In genomic region chr22:46073683-46074504, GRCh38 we compare ENCODE assay signal across 8 cellular contexts.
A peak's percentile ranks its signal among the peaks of the same experiment; 100 is the strongest.
DNase-seq lines count a peak whose midpoint lies in the region; ATAC-seq and TF ChIP-seq lines count a peak whose summit lies in the region.

No MANE protein-coding gene starts in this region.

- no peaks in the 10 kb centered on the region for H3K9me3 Mint-ChIP-seq in activated naive CD8-positive, alpha-beta T cell (ENCODE audit: low read depth)
- H3K9me3 Mint-ChIP-seq in activated naive CD8-positive, alpha-beta T cell treated with anti-CD3 and anti-CD28 coated beads for 36 hours, result no peaks in the 10 kb centered on the region

- no peak overlapping the region for H3K27ac Mint-ChIP-seq in activated naive CD8-positive, alpha-beta T cell
- H3K27ac Mint-ChIP-seq in activated naive CD8-positive, alpha-beta T cell treated with anti-CD3 and anti-CD28 coated beads for 36 hours, result no peak overlapping the region

- WGBS in lower leg skin, 2 donors, result 9 to 10% methylated on average over 27 of the region's 28 CpGs
- 3 to 5% methylated on average over 28 of the region's 28 CpGs for WGBS in aorta, 2 donors

- no peak for DNase-seq in activated naive CD8-positive, alpha-beta T cell treated with anti-CD3 and anti-CD28 coated beads for 36 hours
- DNase-seq in brain microvascular endothelial cell (no peak), lower leg skin (ENCODE audit: low spot score in 2 of 2) (peak in 1 of 2 donors; percentile 90), aorta (peak; percentile 62 to 77), NOMO-1 treated with DMSO at 0.1 percent for 48 hours (lab: John Stamatoyannopoulos, UW; ENCODE audit: unreplicated experiment) (no peak)

- no peak for ATAC-seq in aorta (ENCODE audit: low FRiP score)
- ATAC-seq in HG02642 (IDR thresholded peaks at IDR 0.05; ENCODE audit: poor library complexity, unreplicated experiment), result no peak
- ATAC-seq in GM18517 (IDR thresholded peaks at IDR 0.05; ENCODE audit: unreplicated experiment), result no peak

- TF ChIP-seq CTCF in brain microvascular endothelial cell (IDR thresholded peaks at IDR 0.05; ENCODE audit: low read depth, low read length, missing control alignments) (no peak), lower leg skin (IDR thresholded peaks at IDR 0.05) (no peak)

- no peaks in the 10 kb centered on the region for H3K9me3 ChIP-seq in aorta (ENCODE audit: control insufficient read depth, low read length)

- H3K4me1 Mint-ChIP-seq in activated naive CD8-positive, alpha-beta T cell (ENCODE audit: low read depth), result peaks cover 38% of the 10 kb centered on the region
- peaks cover 29% of the 10 kb centered on the region for H3K4me1 Mint-ChIP-seq in activated naive CD8-positive, alpha-beta T cell treated with anti-CD3 and anti-CD28 coated beads for 36 hours

- intact Hi-C loops in lower leg skin (cut with DNase I; ENCODE audit: low total_unique reads) (no loop called here), aorta (cut with DNase I) (loop anchor here (2.0 to 5.0 kb wide), 4 partner anchors 17 to 67 kb away; no protein-coding TSS in a partner anchor)

- no peaks in the 10 kb centered on the region for H3K27me3 ChIP-seq in brain microvascular endothelial cell (replicated peaks)
- H3K27me3 ChIP-seq in aorta (ENCODE audit: control insufficient read depth in 1 of 2, insufficient read depth in 2 of 2, low read length in 1 of 2), result no peaks in the 10 kb centered on the region

- H3K36me3 Mint-ChIP-seq in activated naive CD8-positive, alpha-beta T cell, result no peaks in the 10 kb centered on the region
- H3K36me3 Mint-ChIP-seq in activated naive CD8-positive, alpha-beta T cell treated with anti-CD3 and anti-CD28 coated beads for 36 hours, result peaks cover 2% of the 10 kb centered on the region

- no peaks in the 10 kb centered on the region for H3K27me3 Mint-ChIP-seq in activated naive CD8-positive, alpha-beta T cell
- no peaks in the 10 kb centered on the region for H3K27me3 Mint-ChIP-seq in activated naive CD8-positive, alpha-beta T cell treated with anti-CD3 and anti-CD28 coated beads for 36 hours

- H3K27ac ChIP-seq in brain microvascular endothelial cell (peak overlapping the region; percentile 5), aorta (ENCODE audit: low read depth in 1 of 2, low read length in 2 of 2) (peak overlapping the region; percentile 40 to 78)

- H3K4me3 ChIP-seq in brain microvascular endothelial cell (ENCODE audit: low read depth, low read length), result peak overlapping the region; percentile 89
- peak overlapping the region; percentile 83 for H3K4me3 ChIP-seq in lower leg skin (ENCODE audit: low read depth, poor library complexity, severe bottlenecking)
- peak overlapping the region; percentile 63 to 95 for H3K4me3 ChIP-seq in aorta (ENCODE audit: low read length in 2 of 2)

- no peak for TF ChIP-seq POLR2A in lower leg skin (IDR thresholded peaks at IDR 0.05)

- in situ Hi-C loops in brain microvascular endothelial cell (cut with HindIII; ENCODE audit: low pct_ligation_motif_present, low sequenced_read_pairs), result no loop called here

- peak overlapping the region; percentile 13 for H3K4me3 Mint-ChIP-seq in activated naive CD8-positive, alpha-beta T cell
- no peak overlapping the region for H3K4me3 Mint-ChIP-seq in activated naive CD8-positive, alpha-beta T cell treated with anti-CD3 and anti-CD28 coated beads for 36 hours

- H3K36me3 ChIP-seq in brain microvascular endothelial cell (replicated peaks) (peaks cover 5% of the 10 kb centered on the region), aorta (ENCODE audit: control insufficient read depth in 1 of 2, insufficient read depth in 2 of 2, low read length in 1 of 2) (no peaks in the 10 kb centered on the region)

- H3K4me1 ChIP-seq in aorta (ENCODE audit: control insufficient read depth in 1 of 2, insufficient read depth in 2 of 2, low read length in 2 of 2), result no peaks in the 10 kb centered on the region

Comparison
In these comparisons a context has a peak if more than half of its experiments do, and no peak if none do; other contexts are left out.
1. DNase-seq: peak in aorta (2 of 2); none in activated naive CD8-positive, alpha-beta T cell treated with anti-CD3 and anti-CD28 coated beads for 36 hours (single experiment), brain microvascular endothelial cell (single experiment) and NOMO-1 treated with DMSO at 0.1 percent for 48 hours (single experiment).
2. Peak in every context shown above with its lines, with median percentiles within 50 percentile points of each other: H3K4me3 ChIP-seq.